8 cellular contexts compared by ENCODE assay signal in genomic region chr19:29714371-29714952, GRCh38. TPM values are rescaled to one million over a fixed set of nuclear protein-coding genes. Genes with fewer than 3 reads are reported as not detected.
DNase-seq lines count a peak whose midpoint lies in the region; ATAC-seq and TF ChIP-seq lines count a peak whose summit lies in the region.

No MANE protein-coding gene starts in this region.

- no peaks in the 10 kb centered on the region; the same call in 2 of the 3 replicates for H3K9me3 Mint-ChIP-seq in GM23338

- H3K9ac ChIP-seq in mammary epithelial cell (ENCODE audit: insufficient read depth, low read length), result peak overlapping the region; percentile 66

- H3K4me3 Mint-ChIP-seq in GM23338, result peak overlapping the region; percentile 69

- 6% methylated on average over 6 of the region's 15 CpGs for WGBS in mammary epithelial cell (ENCODE audit: low coverage, missing lambda C conversion rate)
- WGBS in lung, 2 donors, result 24 to 46% methylated on average over 11 to 15 of the region's 15 CpGs
- WGBS in urinary bladder, result 28% methylated on average over 15 of the region's 15 CpGs

- no peak overlapping the region for H3K27ac Mint-ChIP-seq in GM23338

- no peaks in the 10 kb centered on the region for H3K27me3 ChIP-seq in GM23338 (ENCODE audit: insufficient read depth)
- H3K27me3 ChIP-seq in Panc1 (ENCODE audit: control insufficient read depth, insufficient read depth, low read length), result no peaks in the 10 kb centered on the region
- H3K27me3 ChIP-seq in mammary epithelial cell (ENCODE audit: insufficient read depth, low read length), result no peaks in the 10 kb centered on the region
- H3K27me3 ChIP-seq in lung (ENCODE audit: control insufficient read depth, insufficient read depth), result no peaks in the 10 kb centered on the region

- peak overlapping the region; percentile 99 for H3K4me3 ChIP-seq in GM08714 (ENCODE audit: low read length)
- peak overlapping the region; percentile 76 for H3K4me3 ChIP-seq in GM23338
- peak overlapping the region; percentile 76 to 78 for H3K4me3 ChIP-seq in Panc1 (ENCODE audit: low read depth in 2 of 2, low read length in 2 of 2)
- peak overlapping the region; percentile 81 to 97 (median 87) for H3K4me3 ChIP-seq in mammary epithelial cell (replicated peaks in 1 of 3; ENCODE audit: insufficient read depth in 1 of 3, low read depth in 2 of 3, low read length in 3 of 3)
- peak overlapping the region; percentile 71 for H3K4me3 ChIP-seq in lung
- peak overlapping the region; percentile 87 for H3K4me3 ChIP-seq in urinary bladder (ENCODE audit: low read depth, low read length)

- H3K27ac ChIP-seq in GM23338 (ENCODE audit: low read depth) (no peak overlapping the region), Panc1 (ENCODE audit: low read length) (peak overlapping the region; percentile 84), mammary epithelial cell (ENCODE audit: insufficient read depth, low read depth, low read length) (peak overlapping the region; percentile 71), lung (ENCODE audit: low read depth in 1 of 2, low read length in 1 of 2) (peak overlapping the region; percentile 84 to 99), urinary bladder (ENCODE audit: low read depth) (peak overlapping the region; percentile 86)

- intact Hi-C loops in Panc1 (cut with micrococcal nuclease; ENCODE audit: unreplicated experiment) (no loop called here), mammary epithelial cell (cut with micrococcal nuclease) (loop anchor here (10.0 kb wide), 1 partner anchor 500 kb away; the partner anchor contains the start of gene UQCRFS1)

- peaks cover 27% of the 10 kb centered on the region for H3K4me1 Mint-ChIP-seq in GM23338

- TF ChIP-seq CTCF in GM23338 (conservative IDR thresholded peaks at IDR 0.05; ENCODE audit: low read depth in 2 of 2), result no peak
- TF ChIP-seq CTCF in Panc1 (IDR thresholded peaks at IDR 0.05), result no peak
- TF ChIP-seq CTCF in mammary epithelial cell (conservative IDR thresholded peaks at IDR 0.05 in 1 of 2, IDR thresholded peaks at IDR 0.05 in 1 of 2; ENCODE audit: extremely low read depth in 1 of 2, insufficient read depth in 1 of 2, low read depth in 1 of 2, low read length in 2 of 2), result no peak
- TF ChIP-seq CTCF in lung (IDR thresholded peaks at IDR 0.05; ENCODE audit: control extremely low read depth, extremely low read depth), result no peak

- BruUV-seq in Panc1 (replicated peaks; lab: Mats Ljungman, UMichigan) (no TSS peak), mammary epithelial cell (replicated peaks; lab: Mats Ljungman, UMichigan) (no TSS peak)

- dilution Hi-C loops in mammary epithelial cell (cut with HindIII; ENCODE audit: low sequenced_read_pairs), result loop anchor here (10.0 kb wide), 2 partner anchors 190 to 220 kb away; partner anchors contain the start of gene VSTM2B

- H3K27me3 Mint-ChIP-seq in GM23338 (ENCODE audit: insufficient read depth, low read depth, poor library complexity), result peaks cover 7% of the 10 kb centered on the region

- H3F3A ChIP-seq in GM23338 (replicated peaks; ENCODE audit: low read depth), result 0 out of 2 replicates have a peak, but pooled peaks cover 8% of the 10 kb centered on the region

- ATAC-seq in GM23338 (no peak), Panc1 (peak; percentile 52), lung (ENCODE audit: insufficient read depth, low FRiP score) (peak; percentile 10)

- DNase-seq in GM23338 (ENCODE audit: low spot score) (no peak), Panc1 (ENCODE audit: low read depth, low spot score) (no peak), mammary epithelial cell (no peak), lung (ENCODE audit: low spot score) (no peak), inferior parietal cortex (ENCODE audit: extremely low spot score) (no peak), midbrain (lab: John Stamatoyannopoulos, UW) (no peak)

- no peaks in the 10 kb centered on the region for H4K20me1 ChIP-seq in GM23338 (replicated peaks; ENCODE audit: insufficient read depth)
- no peaks in the 10 kb centered on the region for H4K20me1 ChIP-seq in mammary epithelial cell (ENCODE audit: insufficient read depth, low read length)

- POLR2A ChIA-PET in Panc1 (lab: Charles Lee), result interaction anchor here (0.6 kb wide), 1 partner anchor 41 kb away, joined by 4 read pairs; no protein-coding TSS in a partner anchor

- H3K36me3 ChIP-seq in GM23338 (ENCODE audit: insufficient read depth) (no peaks in the 10 kb centered on the region), Panc1 (ENCODE audit: control insufficient read depth, insufficient read depth, low read length) (no peaks in the 10 kb centered on the region), mammary epithelial cell (ENCODE audit: insufficient read depth, low read length) (no peaks in the 10 kb centered on the region), lung (ENCODE audit: control insufficient read depth in 2 of 2, insufficient read depth in 2 of 2, low read length in 2 of 2) (peaks cover 0 to 4% of the 10 kb centered on the region in 2 donors), urinary bladder (ENCODE audit: insufficient read depth) (no peaks in the 10 kb centered on the region)

- CTCF ChIA-PET in Panc1 (lab: Charles Lee), result interaction anchor here (0.6 kb wide), 1 partner anchor 450 kb away, joined by 3 read pairs; no protein-coding TSS in a partner anchor
- CTCF ChIA-PET in mammary epithelial cell (lab: Charles Lee; ENCODE audit: low non-redundant PET), result interaction anchor here (0.5 kb wide), 2 partner anchors 16 to 23 kb away, joined by 3 read pairs; no protein-coding TSS in a partner anchor

- no peaks in the 10 kb centered on the region for H3K9me3 ChIP-seq in Panc1 (ENCODE audit: control insufficient read depth, insufficient read depth, low read depth, low read length)
- H3K9me3 ChIP-seq in mammary epithelial cell (replicated peaks; ENCODE audit: insufficient read depth, low read length), result no peaks in the 10 kb centered on the region
- no peaks in the 10 kb centered on the region for H3K9me3 ChIP-seq in lung (ENCODE audit: control insufficient read depth in 2 of 2, insufficient read depth in 1 of 2, low read length in 1 of 2)

- no peaks in the 10 kb centered on the region for H3K36me3 Mint-ChIP-seq in GM23338 (ENCODE audit: low read depth)

- H2AFZ ChIP-seq in GM23338, result 0 out of 2 replicates have a peak overlapping the region, but pooled peaks have one; percentile 83
- H2AFZ ChIP-seq in mammary epithelial cell (ENCODE audit: low read depth, low read length), result peak overlapping the region; percentile 98

- no peaks in the 10 kb centered on the region for H3K9me2 ChIP-seq in GM23338 (ENCODE audit: insufficient read depth)

- H3K4me2 ChIP-seq in GM23338, result peak overlapping the region; percentile 92
- H3K4me2 ChIP-seq in mammary epithelial cell (ENCODE audit: insufficient read depth, low read depth, low read length), result peak overlapping the region; percentile 98

- H3K79me2 ChIP-seq in GM23338 (replicated peaks; ENCODE audit: insufficient read depth) (peaks cover 11% of the 10 kb centered on the region; the same call in 1 of the 2 replicates), mammary epithelial cell (ENCODE audit: insufficient read depth, low read length) (peaks cover 19% of the 10 kb centered on the region)

- peaks cover 25% of the 10 kb centered on the region for H3K4me1 ChIP-seq in GM23338 (ENCODE audit: insufficient read depth)
- H3K4me1 ChIP-seq in Panc1 (ENCODE audit: control insufficient read depth, insufficient read depth, low read length), result peaks cover 15% of the 10 kb centered on the region
- peaks cover 3% of the 10 kb centered on the region for H3K4me1 ChIP-seq in mammary epithelial cell (ENCODE audit: insufficient read depth, low read length)
- peaks cover 6 to 9% of the 10 kb centered on the region in 2 donors for H3K4me1 ChIP-seq in lung (ENCODE audit: control insufficient read depth in 2 of 2, insufficient read depth in 2 of 2, low read length in 2 of 2)
- H3K4me1 ChIP-seq in urinary bladder (ENCODE audit: insufficient read depth), result no peaks in the 10 kb centered on the region

- in situ Hi-C loops in Panc1 (cut with HindIII; ENCODE audit: low pct_unique_long_range_greater_than_20kb, low sequenced_read_pairs) (no loop called here), mammary epithelial cell (cut with MboI; ENCODE audit: low sequenced_read_pairs in 2 of 2) (loop anchor here in 1 of 2 donors (10.0 kb wide), 1 partner anchor 110 kb away; the partner anchor contains the start of gene POP4)

TF ChIP-seq in GM23338, 12 proteins besides CTCF, POLR2A, EP300 and RAD21 (continues in another document):
- no peak for TF ChIP-seq ZNF331 (CRISPR knock-in tag; IDR thresholded peaks at IDR 0.05; ENCODE audit: low read depth)
- TF ChIP-seq JUNB (IDR thresholded peaks at IDR 0.05; ENCODE audit: unreplicated experiment), result no peak
- TF ChIP-seq EZH2phosphoT487 (IDR thresholded peaks at IDR 0.05; ENCODE audit: unreplicated experiment), result no peak
- no peak for TF ChIP-seq NANOG (IDR thresholded peaks at IDR 0.05; ENCODE audit: borderline replicate concordance)

RNA-seq across cellular contexts. Expression of gene C19orf12, which starts 0.6 kb away (rescaled TPM):
- 13.0 and 17.2 TPM in 2 replicates for total RNA-seq in GM23338 (2014; rRNA removed; shearing (Covaris generic))
- polyA plus RNA-seq in GM23338 (2016; fragmentation: Nextera tagmentation; extraction: Ambion mirVana), result 8.4 and 11.4 TPM in 2 replicates
- total RNA-seq in Panc1 (2021; ENCODE audit: unreplicated experiment), result 43.4 TPM
- 46.7 TPM for polyA plus RNA-seq in Panc1 (2012; ENCODE audit: insufficient read length)
- total RNA-seq in mammary epithelial cell, result 10 to 100 TPM; 19.6 to 24.5 TPM
- polyA plus RNA-seq in mammary epithelial cell, result 10.5 TPM
- 11.8 TPM for polyA minus RNA-seq in mammary epithelial cell
- total RNA-seq in lung, result 10 to 100 TPM; 19.3 to 26.0 TPM
- 10 to 100 TPM; 11.4 to 16.1 TPM for polyA plus RNA-seq in lung
- 20.8 TPM for total RNA-seq in urinary bladder
- polyA plus RNA-seq in urinary bladder, result 26.5 TPM

RNA-seq across cellular contexts. Expression of gene PLEKHF1, which starts 49.2 kb away (rescaled TPM):
- 16.0 and 25.1 TPM in 2 replicates for total RNA-seq in GM23338 (2014; rRNA removed; shearing (Covaris generic))
- 10.1 and 12.1 TPM in 2 replicates for polyA plus RNA-seq in GM23338 (2016; fragmentation: Nextera tagmentation; extraction: Ambion mirVana)
- 22.4 TPM for total RNA-seq in Panc1 (2021; ENCODE audit: unreplicated experiment)
- 31.8 TPM for polyA plus RNA-seq in Panc1 (2012; ENCODE audit: insufficient read length)
- 10 to 100 TPM; 20.6 to 31.2 TPM for total RNA-seq in mammary epithelial cell
- polyA plus RNA-seq in mammary epithelial cell, result 12.2 TPM
- polyA minus RNA-seq in mammary epithelial cell, result 8.7 TPM
- total RNA-seq in lung, result 10 to 100 TPM in 1 of 2 donors, 1 to 10 TPM in 1; 5.7 to 13.2 TPM
- 10 to 100 TPM in 1 of 2 donors, 1 to 10 TPM in 1; 8.9 to 11.9 TPM for polyA plus RNA-seq in lung
- total RNA-seq in urinary bladder, result 13.4 TPM
- polyA plus RNA-seq in urinary bladder, result 30.8 TPM
